ENCODE assay signal across 8 cellular contexts in the genomic region with DNA sequence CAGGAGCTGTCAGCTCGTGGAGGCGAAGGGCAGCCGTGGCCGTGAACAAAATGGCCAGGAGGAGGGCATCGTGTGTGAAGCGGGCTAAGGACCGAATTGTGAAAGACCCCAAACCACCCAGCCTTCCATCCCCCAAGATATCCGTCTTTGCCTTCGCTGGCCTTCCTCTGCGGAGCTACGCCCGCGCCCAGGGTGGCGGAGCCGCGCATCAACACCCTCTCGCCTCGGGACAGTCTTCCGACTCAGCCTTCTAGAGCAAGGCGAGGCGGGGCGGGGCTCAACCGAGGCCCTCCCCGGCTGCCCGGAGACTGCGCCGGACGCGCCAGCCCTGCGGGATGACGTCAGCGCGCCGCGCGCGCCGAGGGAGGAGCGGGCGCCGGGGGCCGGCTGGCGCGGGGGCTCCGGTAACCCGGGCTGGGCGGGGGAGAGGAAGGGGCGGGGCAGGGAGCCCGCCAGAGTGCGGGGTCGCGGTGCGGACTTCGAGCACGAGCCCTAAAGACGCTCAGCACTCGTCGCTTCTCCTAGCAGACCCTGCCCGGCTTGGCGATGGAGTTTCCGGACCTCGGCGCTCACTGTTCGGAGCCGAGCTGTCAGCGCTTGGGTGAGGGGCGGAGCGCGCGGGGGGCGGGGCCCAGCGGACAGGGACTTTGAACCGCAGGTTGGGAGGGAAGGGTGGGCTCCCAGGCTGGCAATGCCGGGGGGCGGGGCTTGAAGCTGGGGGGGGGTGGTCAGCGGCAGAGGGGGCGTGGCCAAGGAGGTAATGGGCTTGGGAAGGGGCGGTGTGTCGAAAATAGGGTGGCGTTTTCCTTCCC. TPM values are rescaled to one million over a fixed set of nuclear protein-coding genes. Genes with fewer than 3 reads are reported as not detected.
DNase-seq lines count a peak whose midpoint lies in the region; ATAC-seq and TF ChIP-seq lines count a peak whose summit lies in the region.

ZFAND2B (plus strand) TSS at position 341 of the 812 bp plus-strand sequence; CDS start at position 547, 206 bp downstream.

- WGBS in psoas muscle, 3 donors, result 0 to 1% (median 0%) methylated on average over 62 to 80 of the region's 80 CpGs
- under 1% methylated on average over 80 of the region's 80 CpGs for WGBS in urinary bladder

- no peaks in the 10 kb centered on the region for H3K9me3 ChIP-seq in psoas muscle

- H3K4me1 ChIP-seq in psoas muscle (peaks cover 15% of the 10 kb centered on the region), urinary bladder (ENCODE audit: insufficient read depth) (no peaks in the 10 kb centered on the region)

- peaks cover 35% of the 10 kb centered on the region for H3K4me1 Mint-ChIP-seq in T-helper 1 cell treated with Interleukin-12 subunit alpha and Interleukin-12 subunit beta and Interleukin-4 antibody, amounts not matched to agents 30 μg/mL and 1 μg/mL, for 36 hours (ENCODE audit: low read depth)

- peak; percentile 9 for TF ChIP-seq CTCF in psoas muscle (IDR thresholded peaks at IDR 0.05)

- intact Hi-C loops in left cardiac atrium (cut with DNase I) (no loop called here), psoas muscle (cut with DNase I) (loop anchor here in 1 of 2 donors (1.0 kb wide), 1 partner anchor 28 kb away; the partner anchor contains the start of gene RETREG2)

- peak; percentile 80 for ATAC-seq in GM18499 (IDR thresholded peaks at IDR 0.05; ENCODE audit: insufficient read depth, unreplicated experiment)
- peak; percentile 94 for ATAC-seq in HG02938 (IDR thresholded peaks at IDR 0.05; ENCODE audit: unreplicated experiment)
- ATAC-seq in left cardiac atrium, result peak; percentile 98
- ATAC-seq in psoas muscle, result peak; percentile 97 to 98 (median 98)

- H3K36me3 Mint-ChIP-seq in T-helper 1 cell treated with Interleukin-12 subunit alpha and Interleukin-12 subunit beta and Interleukin-4 antibody, amounts not matched to agents 30 μg/mL and 1 μg/mL, for 36 hours (ENCODE audit: low read depth), result peaks cover 15% of the 10 kb centered on the region

- H3K4me3 ChIP-seq in psoas muscle (peak within 1 kb of the TSS; percentile 75), urinary bladder (ENCODE audit: low read depth, low read length) (peak within 1 kb of the TSS; percentile 60)

- H3K27ac Mint-ChIP-seq in T-helper 1 cell treated with Interleukin-12 subunit alpha and Interleukin-12 subunit beta and Interleukin-4 antibody, amounts not matched to agents 30 μg/mL and 1 μg/mL, for 36 hours, result peak within 1 kb of the TSS; percentile 94

- no peaks in the 10 kb centered on the region for H3K27me3 Mint-ChIP-seq in T-helper 1 cell treated with Interleukin-12 subunit alpha and Interleukin-12 subunit beta and Interleukin-4 antibody, amounts not matched to agents 30 μg/mL and 1 μg/mL, for 36 hours (ENCODE audit: low read depth)

- H3K36me3 ChIP-seq in psoas muscle (ENCODE audit: insufficient read depth in 1 of 2, low read depth in 1 of 2) (peaks cover 3 to 41% of the 10 kb centered on the region in 2 donors), urinary bladder (ENCODE audit: insufficient read depth) (peaks cover 2% of the 10 kb centered on the region)

- H3K27me3 ChIP-seq in psoas muscle (ENCODE audit: insufficient read depth in 3 of 3, low read length in 2 of 3), result no peaks in the 10 kb centered on the region

- peak within 1 kb of the TSS; percentile 91 for H3K27ac ChIP-seq in psoas muscle
- peak within 1 kb of the TSS; percentile 93 for H3K27ac ChIP-seq in urinary bladder (ENCODE audit: low read depth)

- H3K9me3 Mint-ChIP-seq in T-helper 1 cell treated with Interleukin-12 subunit alpha and Interleukin-12 subunit beta and Interleukin-4 antibody, amounts not matched to agents 30 μg/mL and 1 μg/mL, for 36 hours, result peaks cover 4% of the 10 kb centered on the region

- H3K4me3 Mint-ChIP-seq in T-helper 1 cell treated with Interleukin-12 subunit alpha and Interleukin-12 subunit beta and Interleukin-4 antibody, amounts not matched to agents 30 μg/mL and 1 μg/mL, for 36 hours, result peak within 1 kb of the TSS; percentile 86

- DNase-seq in NCI-H1694 treated with DMSO at 0.1 percent for 48 hours (lab: John Stamatoyannopoulos, UW), result peak; percentile 92
- peak; percentile 86 for DNase-seq in amniotic stem cell (lab: John Stamatoyannopoulos, UW)
- DNase-seq in left cardiac atrium, result peak; percentile 96
- DNase-seq in psoas muscle, result peak; percentile 95 to 97

RNA-seq across cellular contexts. Expression of gene ZFAND2B, which starts in this region (rescaled TPM):
- 10 to 100 TPM; 21.2 to 26.5 TPM for total RNA-seq in left cardiac atrium
- 10 to 100 TPM; 19.0 to 26.6 (median 22.1) TPM for total RNA-seq in psoas muscle
- polyA plus RNA-seq in psoas muscle, result 10 to 100 TPM; 22.4 to 46.2 (median 32.6) TPM
- 15.3 TPM for total RNA-seq in urinary bladder
- 38.2 TPM for polyA plus RNA-seq in urinary bladder

Comparison
In these comparisons a context has a peak if more than half of its experiments do, and no peak if none do; other contexts are left out.
1. Peak in every context shown above with its lines: DNase-seq, ATAC-seq, H3K4me3 ChIP-seq and H3K27ac ChIP-seq.